19 cellular contexts compared by ENCODE assay signal in genomic region chr16:85625053-85625452, GRCh38. TPM values are rescaled to one million over a fixed set of nuclear protein-coding genes. Genes with fewer than 3 reads are reported as not detected.
DNase-seq lines count a peak whose midpoint lies in the region; ATAC-seq and TF ChIP-seq lines count a peak whose summit lies in the region.
"Had no signal": no experiment of that assay in that cellular context is flagged by ENCODE, and none has a peak within 500 bp of the region (broad histone marks: within the 10 kb centered on the region; RNA-seq: fewer than 3 reads in every experiment).

No MANE protein-coding gene starts in this region.

- H3K27me3 Mint-ChIP-seq in brain (no peaks in the 10 kb centered on the region), endothelial cell (ENCODE audit: unreplicated experiment) (peaks cover 10% of the 10 kb centered on the region)
- H3K27me3 Mint-ChIP-seq: activated CD4-positive, alpha-beta memory T cell treated with anti-CD3 and anti-CD28 coated beads, Interleukin-2, amount 10 ng/mL, durations not matched to agents 7 days and 5 days; activated naive CD8-positive, alpha-beta T cell treated with anti-CD3 and anti-CD28 coated beads, Interleukin-2, amount 10 ng/mL, durations not matched to agents 7 days and 5 days; naive thymus-derived CD4-positive, alpha-beta T cell; stimulated activated memory B cell treated with anti-CD40 and anti-IgM and Interleukin-4, amounts not matched to agents 10 μg/mL and 1 μg/mL and 100 μg/mL, for 72 hours had no signal

- peaks cover 94% of the 10 kb centered on the region for H3K4me1 Mint-ChIP-seq in brain
- H3K4me1 Mint-ChIP-seq in endothelial cell (ENCODE audit: unreplicated experiment): peaks cover 3% of the 10 kb centered on the region

- H2BK5ac ChIP-seq in neuronal stem cell (ENCODE audit: low read length): no peak overlapping the region

- H3K4me2 ChIP-seq in neuronal stem cell (ENCODE audit: insufficient read depth, low read length, poor library complexity, severe bottlenecking): no peak overlapping the region
- H3K4me2 ChIP-seq: KMS-11 had no signal

- H3K4ac ChIP-seq in neuronal stem cell (ENCODE audit: low read length): peak overlapping the region; percentile 18

- H3K23ac ChIP-seq in neuronal stem cell (ENCODE audit: low read depth, low read length, poor library complexity): peak overlapping the region; percentile 70

- H3K4me1 ChIP-seq in neuronal stem cell (ENCODE audit: control insufficient read depth in 2 of 2, insufficient read depth in 1 of 2, low read depth in 1 of 2, low read length in 2 of 2): peaks cover 23 to 27% of the 10 kb centered on the region in 2 donors

- peak overlapping the region; percentile 78 for H2BK15ac ChIP-seq in neuronal stem cell (ENCODE audit: low read length)

- H3K36me3 Mint-ChIP-seq in brain: peaks cover 38% of the 10 kb centered on the region
- peaks cover 6% of the 10 kb centered on the region for H3K36me3 Mint-ChIP-seq in endothelial cell (ENCODE audit: low read depth, unreplicated experiment)

- in situ Hi-C loops in GM13977 (cut with MboI; ENCODE audit: low pct_unique_long_range_greater_than_20kb, low sequenced_read_pairs, unreplicated experiment): no loop called here

- H3K4me3 Mint-ChIP-seq in brain: peak overlapping the region in 4 of 5 experiments; percentile 14 to 85 (median 52)
- no peak overlapping the region for H3K4me3 Mint-ChIP-seq in endothelial cell (ENCODE audit: unreplicated experiment)
- H3K4me3 Mint-ChIP-seq: activated CD4-positive, alpha-beta memory T cell treated with anti-CD3 and anti-CD28 coated beads, Interleukin-2, amount 10 ng/mL, durations not matched to agents 7 days and 5 days; activated naive CD8-positive, alpha-beta T cell treated with anti-CD3 and anti-CD28 coated beads, Interleukin-2, amount 10 ng/mL, durations not matched to agents 7 days and 5 days; immature natural killer cell; stimulated activated memory B cell treated with anti-CD40 and anti-IgM and Interleukin-4, amounts not matched to agents 10 μg/mL and 1 μg/mL and 100 μg/mL, for 72 hours had no signal

- peaks cover 4 to 26% (median 14%) of the 10 kb centered on the region in 5 experiments for H3K9me3 Mint-ChIP-seq in brain
- no peaks in the 10 kb centered on the region for H3K9me3 Mint-ChIP-seq in endothelial cell (ENCODE audit: unreplicated experiment)
- H3K9me3 Mint-ChIP-seq: stimulated activated memory B cell treated with anti-CD40 and anti-IgM and Interleukin-4, amounts not matched to agents 10 μg/mL and 1 μg/mL and 100 μg/mL, for 72 hours had no signal

- peak overlapping the region in 4 of 5 experiments; percentile 78 to 99 (median 97) for H3K27ac Mint-ChIP-seq in brain
- no peak overlapping the region for H3K27ac Mint-ChIP-seq in endothelial cell (ENCODE audit: unreplicated experiment)
- H3K27ac Mint-ChIP-seq: activated CD4-positive, alpha-beta memory T cell treated with anti-CD3 and anti-CD28 coated beads, Interleukin-2, amount 10 ng/mL, durations not matched to agents 7 days and 5 days; activated naive CD8-positive, alpha-beta T cell treated with anti-CD3 and anti-CD28 coated beads, Interleukin-2, amount 10 ng/mL, durations not matched to agents 7 days and 5 days; naive thymus-derived CD4-positive, alpha-beta T cell; stimulated activated memory B cell treated with anti-CD40 and anti-IgM and Interleukin-4, amounts not matched to agents 10 μg/mL and 1 μg/mL and 100 μg/mL, for 72 hours had no signal

- no peak overlapping the region for H3K27ac ChIP-seq in neuronal stem cell (replicated peaks; ENCODE audit: low read length)
- H3K27ac ChIP-seq: 22Rv1, KMS-11, tibial artery had no signal

- no CpG with 5 or more reads among the region's 27 CpGs for WGBS in neuronal stem cell (ENCODE audit: extremely low coverage in 2 of 2, insufficient read length in 2 of 2, insufficient replicate concordance in 1 of 2), 2 donors

- peaks cover 0 to 33% of the 10 kb centered on the region in 2 donors for H3K36me3 ChIP-seq in neuronal stem cell (replicated peaks in 1 of 2; ENCODE audit: control insufficient read depth in 2 of 2, insufficient read depth in 2 of 2, low read length in 2 of 2)

- ATAC-seq in HG03342 (IDR thresholded peaks at IDR 0.05; ENCODE audit: unreplicated experiment): no peak
- ATAC-seq: esophagus mucosa; naive thymus-derived CD4-positive, alpha-beta T cell; stimulated activated memory B cell treated with anti-CD40 and anti-IgM and Interleukin-4, amounts not matched to agents 10 μg/mL and 1 μg/mL and 100 μg/mL, for 72 hours had no signal

- peak overlapping the region; percentile 89 for H3K18ac ChIP-seq in neuronal stem cell (ENCODE audit: low read length)

- no peak overlapping the region for H2BK12ac ChIP-seq in neuronal stem cell (ENCODE audit: low read length)

- H4K8ac ChIP-seq in neuronal stem cell (ENCODE audit: low read depth, low read length): no peak overlapping the region

- H3K27me3 ChIP-seq in neuronal stem cell (ENCODE audit: control insufficient read depth in 3 of 3, insufficient read depth in 3 of 3, low read depth in 1 of 3, low read length in 3 of 3): no peaks in the 10 kb centered on the region
- H3K27me3 ChIP-seq: tibial artery had no signal

- H3K14ac ChIP-seq in neuronal stem cell (ENCODE audit: low read length): peak overlapping the region; percentile 78

- H2AK5ac ChIP-seq in neuronal stem cell (ENCODE audit: low read depth, low read length): peak overlapping the region; percentile 46

- no peak overlapping the region for H2AFZ ChIP-seq in neuronal stem cell (ENCODE audit: low read length)

- H3K9me3 ChIP-seq in neuronal stem cell (replicated peaks in 1 of 2; ENCODE audit: control insufficient read depth in 2 of 2, insufficient read depth in 1 of 2, low read depth in 1 of 2, low read length in 2 of 2): peaks cover 6 to 14% of the 10 kb centered on the region in 2 donors

- peak overlapping the region; percentile 6 for H3K9ac ChIP-seq in neuronal stem cell (ENCODE audit: low read depth, low read length, poor library complexity)
- H3K9ac ChIP-seq: KMS-11 had no signal

- H3K4me3 ChIP-seq in neuronal stem cell (ENCODE audit: low read length in 2 of 2): no peak overlapping the region
- H3K4me3 ChIP-seq: tibial artery had no signal

- peak in 2 of 3 experiments; percentile 58 to 72 for DNase-seq in NCI-H1417 (lab: John Stamatoyannopoulos, UW)
- DNase-seq in NCI-H1417 treated with DMSO at 0.1 percent for 48 hours (lab: John Stamatoyannopoulos, UW): no peak
- DNase-seq in NCI-H2171 (lab: John Stamatoyannopoulos, UW): peak; percentile 75
- no peak for DNase-seq in neuronal stem cell (ENCODE audit: low spot score)
- no peak for DNase-seq in GM13977 (ENCODE audit: low spot score)
- no peak for DNase-seq in endothelial cell (ENCODE audit: low spot score)
- DNase-seq: activated CD4-positive, alpha-beta memory T cell treated with anti-CD3 and anti-CD28 coated beads, Interleukin-2, amount 10 ng/mL, durations not matched to agents 7 days and 5 days; activated naive CD8-positive, alpha-beta T cell treated with anti-CD3 and anti-CD28 coated beads, Interleukin-2, amount 10 ng/mL, durations not matched to agents 7 days and 5 days; activated T-cell treated with anti-CD3 and anti-CD28 coated beads, Interleukin-2, amount 50 U/mL, for 48 hours; DMS53; immature natural killer cell; naive thymus-derived CD4-positive, alpha-beta T cell; tibial artery had no signal

- peaks cover 2% of the 10 kb centered on the region for H3K79me1 ChIP-seq in neuronal stem cell (ENCODE audit: low read depth, low read length)

- H4K91ac ChIP-seq in neuronal stem cell (ENCODE audit: low read depth, low read length, poor library complexity): no peak overlapping the region

- TF ChIP-seq CTCF in brain (conservative IDR thresholded peaks at IDR 0.05): no peak
- TF ChIP-seq CTCF in GM13977 (IDR thresholded peaks at IDR 0.05; ENCODE audit: extremely low read depth, insufficient read depth, missing control alignments): no peak
- TF ChIP-seq CTCF in endothelial cell (IDR thresholded peaks at IDR 0.05; ENCODE audit: unreplicated experiment): no peak

- H2BK120ac ChIP-seq in neuronal stem cell (ENCODE audit: low read depth, low read length): peak overlapping the region; percentile 51

RNA-seq across cellular contexts. Expression of gene GSE1, which starts 11.9 kb away (rescaled TPM):
- 127 TPM for polyA plus RNA-seq in brain (ENCODE audit: insufficient read depth, low read depth, low replicate concordance)
- 5.7 TPM for polyA plus RNA-seq in neuronal stem cell (2013, experiment 1 of 2)
- 6.2 TPM for polyA plus RNA-seq in neuronal stem cell (2013, experiment 2 of 2)
- total RNA-seq in endothelial cell (ENCODE audit: unreplicated experiment): 23.9 TPM

Comparison
In these comparisons a context has a peak if more than half of its experiments do, and no peak if none do; other contexts are left out.
1. DNase-seq: peak in NCI-H1417 (2 of 3) and NCI-H2171 (single experiment); none in NCI-H1417 treated with DMSO at 0.1 percent for 48 hours (single experiment), neuronal stem cell (single experiment), GM13977 (single experiment) and endothelial cell (single experiment).